In genomic region chr22:50002791-50003190, GRCh38 we compare ENCODE assay signal across 31 cellular contexts. TPM values are rescaled to one million over a fixed set of nuclear protein-coding genes. Genes with fewer than 3 reads are reported as not detected.
DNase-seq lines count a peak whose midpoint lies in the region; ATAC-seq lines count a peak whose summit lies in the region.
"Had no signal": no experiment of that assay in that cellular context is flagged by ENCODE, and none has a peak within 500 bp of the region (broad histone marks: within the 10 kb centered on the region; RNA-seq: fewer than 3 reads in every experiment).

No MANE protein-coding gene starts in this region.

- H3K9me3 Mint-ChIP-seq in activated T-cell treated with anti-CD3 and anti-CD28 coated beads, Interleukin-2, amount 50 U/mL, for 4 hours: no peaks in the 10 kb centered on the region
- H3K9me3 Mint-ChIP-seq in activated naive CD8-positive, alpha-beta T cell treated with anti-CD3 and anti-CD28 coated beads, Interleukin-2, amount 50 U/mL, for 24 hours: no peaks in the 10 kb centered on the region
- H3K9me3 Mint-ChIP-seq: memory B cell, type B pancreatic cell, WTC11 had no signal

- no peak for ATAC-seq in HG03571 (IDR thresholded peaks at IDR 0.05; ENCODE audit: unreplicated experiment)
- no peak for ATAC-seq in activated T-cell treated with anti-CD3 and anti-CD28 coated beads, Interleukin-2, amount 50 U/mL, for 4 hours
- ATAC-seq in activated naive CD8-positive, alpha-beta T cell treated with anti-CD3 and anti-CD28 coated beads, Interleukin-2, amount 50 U/mL, for 24 hours: no peak
- ATAC-seq: activated CD8-positive, alpha-beta memory T cell treated with anti-CD3 and anti-CD28 coated beads, Interleukin-2, amount 10 ng/mL, durations not matched to agents 7 days and 5 days; foreskin keratinocyte; left colon; WTC11 had no signal

- no peaks in the 10 kb centered on the region for H3K36me3 Mint-ChIP-seq in activated T-cell treated with anti-CD3 and anti-CD28 coated beads, Interleukin-2, amount 50 U/mL, for 4 hours (ENCODE audit: insufficient read depth)
- H3K36me3 Mint-ChIP-seq in activated naive CD8-positive, alpha-beta T cell treated with anti-CD3 and anti-CD28 coated beads, Interleukin-2, amount 50 U/mL, for 24 hours (ENCODE audit: low read depth): no peaks in the 10 kb centered on the region
- H3K36me3 Mint-ChIP-seq: activated CD8-positive, alpha-beta memory T cell treated with anti-CD3 and anti-CD28 coated beads, Interleukin-2, amount 10 ng/mL, durations not matched to agents 7 days and 5 days; activated naive CD4-positive, alpha-beta T cell treated with anti-CD3 and anti-CD28 coated beads, Interleukin-2, amount 10 ng/mL, durations not matched to agents 7 days and 5 days; naive B cell; type B pancreatic cell; WTC11 had no signal

- DNase-seq in AG20443 (ENCODE audit: low spot score) (peak; percentile 20), HT1080 (ENCODE audit: low read depth) (peak; percentile 13), hepatic stellate cell (ENCODE audit: low spot score) (peak; percentile 58), posterior cingulate gyrus (peak in 6 of 10 donors; percentile 32 to 91 (median 78))
- no peak for DNase-seq in activated T-cell treated with anti-CD3 and anti-CD28 coated beads, Interleukin-2, amount 50 U/mL, for 4 hours
- DNase-seq in activated naive CD8-positive, alpha-beta T cell treated with anti-CD3 and anti-CD28 coated beads, Interleukin-2, amount 50 U/mL, for 24 hours: no peak
- DNase-seq: activated CD4-positive, alpha-beta T cell treated with anti-CD3 and anti-CD28 coated beads, Interleukin-2, amount 50 U/mL, for 1 hour; activated CD8-positive, alpha-beta memory T cell treated with anti-CD3 and anti-CD28 coated beads, Interleukin-2, amount 10 ng/mL, durations not matched to agents 7 days and 5 days; activated naive CD4-positive, alpha-beta T cell treated with anti-CD3 and anti-CD28 coated beads, Interleukin-2, amount 10 ng/mL, durations not matched to agents 7 days and 5 days; amygdala; colonic mucosa; effector CD8-positive, alpha-beta T cell; EL; erythroblast; foreskin keratinocyte; GOT3; left colon; naive B cell; NCI-H1105 treated with DMSO at 0.1 percent for 48 hours; NCI-H2029 treated with DMSO at 0.1 percent for 48 hours; NCI-H2227 treated with DMSO at 0.1 percent for 48 hours; NCI-H526 treated with DMSO at 0.1 percent for 48 hours; nucleus accumbens; spleen had no signal

- no peak overlapping the region for H3K4me3 Mint-ChIP-seq in activated T-cell treated with anti-CD3 and anti-CD28 coated beads, Interleukin-2, amount 50 U/mL, for 4 hours
- H3K4me3 Mint-ChIP-seq in activated naive CD8-positive, alpha-beta T cell treated with anti-CD3 and anti-CD28 coated beads, Interleukin-2, amount 50 U/mL, for 24 hours: no peak overlapping the region
- H3K4me3 Mint-ChIP-seq: activated CD8-positive, alpha-beta memory T cell treated with anti-CD3 and anti-CD28 coated beads, Interleukin-2, amount 10 ng/mL, durations not matched to agents 7 days and 5 days; activated naive CD4-positive, alpha-beta T cell treated with anti-CD3 and anti-CD28 coated beads, Interleukin-2, amount 10 ng/mL, durations not matched to agents 7 days and 5 days; memory B cell; type B pancreatic cell; WTC11 had no signal

- peaks cover 7% of the 10 kb centered on the region for H3K4me1 Mint-ChIP-seq in activated T-cell treated with anti-CD3 and anti-CD28 coated beads, Interleukin-2, amount 50 U/mL, for 4 hours (ENCODE audit: low read depth)
- H3K4me1 Mint-ChIP-seq in activated naive CD8-positive, alpha-beta T cell treated with anti-CD3 and anti-CD28 coated beads, Interleukin-2, amount 50 U/mL, for 24 hours: peaks cover 16% of the 10 kb centered on the region

- H3K27me3 Mint-ChIP-seq in activated T-cell treated with anti-CD3 and anti-CD28 coated beads, Interleukin-2, amount 50 U/mL, for 4 hours (ENCODE audit: low read depth): peaks cover 13% of the 10 kb centered on the region
- H3K27me3 Mint-ChIP-seq in activated naive CD8-positive, alpha-beta T cell treated with anti-CD3 and anti-CD28 coated beads, Interleukin-2, amount 50 U/mL, for 24 hours: peaks cover 12% of the 10 kb centered on the region

- H3K27ac Mint-ChIP-seq in activated naive CD8-positive, alpha-beta T cell treated with anti-CD3 and anti-CD28 coated beads, Interleukin-2, amount 50 U/mL, for 24 hours: no peak overlapping the region
- H3K27ac Mint-ChIP-seq: activated CD8-positive, alpha-beta memory T cell treated with anti-CD3 and anti-CD28 coated beads, Interleukin-2, amount 10 ng/mL, durations not matched to agents 7 days and 5 days; activated naive CD4-positive, alpha-beta T cell treated with anti-CD3 and anti-CD28 coated beads, Interleukin-2, amount 10 ng/mL, durations not matched to agents 7 days and 5 days; memory B cell; type B pancreatic cell; WTC11 had no signal

- intact Hi-C loops in posterior cingulate gyrus (cut with DNase I): no loop called here

RNA-seq across cellular contexts. Expression of gene IL17REL, which starts 9.8 kb away (rescaled TPM):
- total RNA-seq in HT1080 (2014; rRNA removed; shearing (Covaris generic)): not detected in 2 replicates
- polyA plus RNA-seq in HT1080 (2015; cell fraction: cytosol; rRNA removed): not detected in 2 replicates
- polyA plus RNA-seq in HT1080 (2015; cell fraction: nucleus; rRNA removed): not detected in 2 replicates
- under 1 TPM; 0.08 to 0.24 (median 0.13) TPM for total RNA-seq in activated T-cell treated with anti-CD3 and anti-CD28 coated beads, Interleukin-2, amount 50 U/mL, for 4 hours
- total RNA-seq: bronchial epithelial cell, foreskin keratinocyte, M059J, SJSA1 had no signal
- polyA plus RNA-seq: foreskin keratinocyte had no signal

RNA-seq across cellular contexts. Expression of gene PIM3, which starts 42.2 kb away (rescaled TPM):
- total RNA-seq in HT1080 (2014; rRNA removed; shearing (Covaris generic)): 56.8 and 58.1 TPM in 2 replicates
- polyA plus RNA-seq in HT1080 (2015; cell fraction: cytosol; rRNA removed): 51.0 and 59.1 TPM in 2 replicates
- polyA plus RNA-seq in HT1080 (2015; cell fraction: nucleus; rRNA removed): 53.4 and 59.0 TPM in 2 replicates
- 100 to 1,000 TPM; 426 to 498 (median 461) TPM for total RNA-seq in activated T-cell treated with anti-CD3 and anti-CD28 coated beads, Interleukin-2, amount 50 U/mL, for 4 hours

RNA-seq across cellular contexts. Expression of gene TTLL8, which starts 55.3 kb away (rescaled TPM):
- total RNA-seq in HT1080 (2014; rRNA removed; shearing (Covaris generic)): not detected in 2 replicates
- polyA plus RNA-seq in HT1080 (2015; cell fraction: cytosol; rRNA removed): not detected in 2 replicates
- not detected in 2 replicates for polyA plus RNA-seq in HT1080 (2015; cell fraction: nucleus; rRNA removed)
- not detected for total RNA-seq in activated T-cell treated with anti-CD3 and anti-CD28 coated beads, Interleukin-2, amount 50 U/mL, for 4 hours
- total RNA-seq: activated CD8-positive, alpha-beta memory T cell treated with anti-CD3 and anti-CD28 coated beads, Interleukin-2, amount 10 ng/mL, durations not matched to agents 7 days and 5 days; bronchial epithelial cell; colonic mucosa; foreskin keratinocyte; left colon; M059J; SJSA1; spleen; WTC11 had no signal
- polyA plus RNA-seq: foreskin keratinocyte, spleen had no signal

Comparison
In these comparisons a context has a peak if more than half of its experiments do, and no peak if none do; other contexts are left out.
1. DNase-seq: peak in AG20443 (single experiment), HT1080 (single experiment), hepatic stellate cell (single experiment) and posterior cingulate gyrus (6 of 10); none in activated T-cell treated with anti-CD3 and anti-CD28 coated beads, Interleukin-2, amount 50 U/mL, for 4 hours (single experiment) and activated naive CD8-positive, alpha-beta T cell treated with anti-CD3 and anti-CD28 coated beads, Interleukin-2, amount 50 U/mL, for 24 hours (single experiment).